Comparison of ENCODE assay signal across 24 cellular contexts in the genomic region with DNA sequence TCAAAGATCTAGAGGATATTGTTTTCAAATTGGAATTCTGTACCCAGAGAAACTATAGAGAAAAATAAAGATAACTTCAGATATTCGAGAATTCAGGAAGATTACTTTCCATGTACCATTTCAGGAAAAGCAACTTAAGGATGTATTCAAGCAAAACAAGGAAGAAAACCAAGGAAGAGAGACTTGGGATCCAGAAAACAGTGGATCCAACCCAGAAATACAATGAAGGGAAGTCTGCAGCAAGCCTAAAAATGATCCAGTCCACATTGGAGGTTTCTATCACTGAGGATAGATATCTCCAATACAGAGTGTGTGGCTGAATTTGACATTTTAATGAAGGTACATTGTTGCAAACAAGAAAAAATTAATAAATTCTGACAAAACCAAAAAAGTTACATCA.
DNase-seq lines count a peak whose midpoint lies in the region; ATAC-seq, FAIRE-seq and TF ChIP-seq lines count a peak whose summit lies in the region.
"Had no signal": no experiment of that assay in that cellular context is flagged by ENCODE, and none has a peak within 500 bp of the region (broad histone marks: within the 10 kb centered on the region; RNA-seq: fewer than 3 reads in every experiment).

No MANE protein-coding gene starts in this region.

- no peak overlapping the region for H3K14ac ChIP-seq in H1 (ENCODE audit: insufficient read length)

- no peaks in the 10 kb centered on the region for H3K79me1 ChIP-seq in H1 (ENCODE audit: low read depth, low read length)

- no peak overlapping the region for H2BK120ac ChIP-seq in H1 (replicated peaks; ENCODE audit: low read depth, low read length)

- H3K56ac ChIP-seq in H1 (replicated peaks; ENCODE audit: insufficient read length, low read depth, low read length) = no peak overlapping the region

- WGBS in A549 (ENCODE audit: missing lambda C conversion rate) = 3% methylated on average over 1 of the region's 1 CpG
- WGBS in H1 (ENCODE audit: extremely low coverage in 1 of 2, insufficient coverage in 1 of 2, insufficient read length in 1 of 2, insufficient replicate concordance in 2 of 2, low coverage in 1 of 2, low lambda C conversion rate in 2 of 2, missing lambda C conversion rate in 1 of 2), 2 experiments = 82% methylated on average over 1 of the region's 1 CpG; no CpG with 5 or more reads in 1 of the 2 experiments

- no peaks in the 10 kb centered on the region for H3K23me2 ChIP-seq in H1 (ENCODE audit: low read depth, low read length)

- H3K9me3 ChIP-seq in A549 (peaks cover 21% of the 10 kb centered on the region; the same call in 2 of the 3 replicates), HCT116 (ENCODE audit: control insufficient read depth in 1 of 2, insufficient read depth in 1 of 2, low read depth in 1 of 2, low read length in 2 of 2) (peaks cover 6 to 7% of the 10 kb centered on the region in 2 experiments; a peak in 1 of 4 replicates), PC-9 (ENCODE audit: insufficient read depth, low read depth) (peaks cover 11% of the 10 kb centered on the region; the same call in 1 of the 2 replicates), H1 (ENCODE audit: insufficient read depth in 2 of 2, low read depth in 1 of 2, low read length in 1 of 2) (no peaks in the 10 kb centered on the region)

- no peak overlapping the region for H4K8ac ChIP-seq in H1 (ENCODE audit: extremely low read depth, insufficient read depth, low read length)

- H3K4ac ChIP-seq in H1 (replicated peaks; ENCODE audit: insufficient read length, low read depth, low read length) = no peak overlapping the region

- RAD21 ChIA-PET in HCT116 (lab: Charles Lee; ENCODE audit: low non-redundant PET in 1 of 2, low total read pairs in 2 of 2, uncharacterized antibody in 2 of 2, unreplicated experiment in 2 of 2) = no interaction called here

- no peaks in the 10 kb centered on the region for H3K4me1 Mint-ChIP-seq in activated T-cell treated with anti-CD3 and anti-CD28 coated beads, Interleukin-2, amount 50 U/mL, for 4 hours (ENCODE audit: low read depth)
- H3K4me1 Mint-ChIP-seq: B cell had no signal

- TF ChIP-seq CTCF in A549 (IDR thresholded peaks at IDR 0.05) (no peak), HCT116 (IDR thresholded peaks at IDR 0.05 in 2 of 3, conservative IDR thresholded peaks at IDR 0.05 in 1 of 3; ENCODE audit: borderline replicate concordance in 1 of 3, insufficient read depth in 1 of 3, low read depth in 2 of 3, low read length in 2 of 3) (no peak), PC-9 (conservative IDR thresholded peaks at IDR 0.05) (no peak), H1 (IDR thresholded peaks at IDR 0.05; ENCODE audit: control extremely low read depth in 1 of 3, insufficient read depth in 1 of 3, low read depth in 1 of 3, low read length in 3 of 3) (no peak)

- no peak overlapping the region for H3K4me3 Mint-ChIP-seq in activated T-cell treated with anti-CD3 and anti-CD28 coated beads, Interleukin-2, amount 50 U/mL, for 4 hours
- H3K4me3 Mint-ChIP-seq: B cell; CD4-positive, alpha-beta T cell; CD8-positive, alpha-beta T cell had no signal

- BruUV-seq in HCT116 (replicated peaks; lab: Mats Ljungman, UMichigan) (no TSS peak), PC-9 (replicated peaks; lab: Mats Ljungman, UMichigan) (no TSS peak)

- no peak overlapping the region for H4K91ac ChIP-seq in H1 (replicated peaks; ENCODE audit: insufficient read length, low read length)

- no peak overlapping the region for H3K27ac ChIP-seq in A549
- H3K27ac ChIP-seq in HCT116 (ENCODE audit: low read depth, low read length) = no peak overlapping the region
- no peak overlapping the region for H3K27ac ChIP-seq in PC-9
- H3K27ac ChIP-seq in H1 (ENCODE audit: low read depth, low read length) = no peak overlapping the region
- H3K27ac ChIP-seq: BLaER1 treated with 17β-estradiol and CSF1 and Interleukin-3, amounts not matched to agents 10 nM and 100 nM; C4-2B had no signal

- H3K36me3 ChIP-seq in HCT116 (ENCODE audit: control insufficient read depth in 1 of 2, insufficient read depth in 2 of 2, low read length in 2 of 2) (no peaks in the 10 kb centered on the region), PC-9 (ENCODE audit: low read depth) (no peaks in the 10 kb centered on the region), H1 (ENCODE audit: control insufficient read depth in 2 of 4, insufficient read depth in 4 of 4, low read length in 3 of 4) (no peaks in the 10 kb centered on the region)
- H3K36me3 ChIP-seq: BLaER1 treated with 17β-estradiol and CSF1 and Interleukin-3, amounts not matched to agents 10 nM and 100 nM had no signal

- TF ChIP-seq EP300 in A549 (IDR thresholded peaks at IDR 0.05) (no peak), H1 (IDR thresholded peaks at IDR 0.05; ENCODE audit: borderline replicate concordance in 1 of 2, low read depth in 2 of 2, low read length in 2 of 2) (no peak)

- H3K23ac ChIP-seq in H1 (ENCODE audit: insufficient read length) = no peak overlapping the region

- H2BK12ac ChIP-seq in H1 (ENCODE audit: low read depth, low read length) = no peak overlapping the region

- H3K79me2 ChIP-seq in HCT116 (ENCODE audit: insufficient read depth, low read length) = no peaks in the 10 kb centered on the region
- H3K79me2 ChIP-seq in PC-9 (ENCODE audit: low read depth) = no peaks in the 10 kb centered on the region
- no peaks in the 10 kb centered on the region for H3K79me2 ChIP-seq in H1 (ENCODE audit: control insufficient read depth in 1 of 2, insufficient read depth in 2 of 2, low read length in 2 of 2)

- FAIRE-seq in A549 (lab: Jason Lieb, UNC) = no peak
- no peak for FAIRE-seq in H1 (lab: Jason Lieb, UNC)
- FAIRE-seq: A204.1, D721Med, G401.6, GM12891, GM19239 had no signal

- no peaks in the 10 kb centered on the region for H3F3A ChIP-seq in PC-9 (ENCODE audit: insufficient read depth, low read depth)

- H3K4me2 ChIP-seq in A549 = no peak overlapping the region
- no peak overlapping the region for H3K4me2 ChIP-seq in HCT116 (ENCODE audit: low read length)
- H3K4me2 ChIP-seq in PC-9 = no peak overlapping the region
- no peak overlapping the region for H3K4me2 ChIP-seq in H1 (ENCODE audit: insufficient read depth in 1 of 2, low read depth in 2 of 2, low read length in 2 of 2)
- H3K4me2 ChIP-seq: BLaER1 treated with 17β-estradiol and CSF1 and Interleukin-3, amounts not matched to agents 10 nM and 100 nM had no signal

- no peak for ATAC-seq in A549
- ATAC-seq in HCT116 = no peak
- ATAC-seq in activated T-cell treated with anti-CD3 and anti-CD28 coated beads, Interleukin-2, amount 50 U/mL, for 4 hours = no peak
- no peak for ATAC-seq in GM19455 (IDR thresholded peaks at IDR 0.05; ENCODE audit: unreplicated experiment)
- ATAC-seq: CD8-positive, alpha-beta T cell had no signal

- no peaks in the 10 kb centered on the region for H3K36me3 Mint-ChIP-seq in activated T-cell treated with anti-CD3 and anti-CD28 coated beads, Interleukin-2, amount 50 U/mL, for 4 hours (ENCODE audit: insufficient read depth)
- H3K36me3 Mint-ChIP-seq: CD8-positive, alpha-beta T cell had no signal

- no peaks in the 10 kb centered on the region for H3K27me3 ChIP-seq in HCT116 (ENCODE audit: insufficient read depth, low read length)
- peaks cover 19% of the 10 kb centered on the region; the same call in 1 of the 2 replicates for H3K27me3 ChIP-seq in PC-9 (ENCODE audit: insufficient read depth, low read depth)
- H3K27me3 ChIP-seq in H1 (replicated peaks in 1 of 4; ENCODE audit: control insufficient read depth in 3 of 4, extremely low read depth in 1 of 4, insufficient read depth in 3 of 4, low read length in 3 of 4) = no peaks in the 10 kb centered on the region
- H3K27me3 ChIP-seq: BLaER1 treated with 17β-estradiol and CSF1 and Interleukin-3, amounts not matched to agents 10 nM and 100 nM had no signal

- no peak overlapping the region for H3K4me3 ChIP-seq in A549
- H3K4me3 ChIP-seq in HCT116 (replicated peaks in 1 of 2; ENCODE audit: low read depth in 1 of 2, low read length in 2 of 2) = no peak overlapping the region
- H3K4me3 ChIP-seq in PC-9 = 0 out of 2 replicates have a peak overlapping the region, but pooled peaks have one; percentile 18
- H3K4me3 ChIP-seq in H1 (ENCODE audit: extremely low read depth in 1 of 4, insufficient read depth in 2 of 4, low read depth in 3 of 4, low read length in 4 of 4) = no peak overlapping the region
- H3K4me3 ChIP-seq: BLaER1 treated with 17β-estradiol and CSF1 and Interleukin-3, amounts not matched to agents 10 nM and 100 nM had no signal

- H2BK5ac ChIP-seq in H1 (ENCODE audit: low read depth, low read length) = no peak overlapping the region

- no peaks in the 10 kb centered on the region for H3K4me1 ChIP-seq in A549
- no peaks in the 10 kb centered on the region for H3K4me1 ChIP-seq in HCT116 (ENCODE audit: control insufficient read depth in 1 of 2, insufficient read depth in 2 of 2, low read length in 2 of 2)
- 0 out of 2 replicates have a peak, but pooled peaks cover 8% of the 10 kb centered on the region for H3K4me1 ChIP-seq in PC-9 (replicated peaks; ENCODE audit: insufficient read depth)
- no peaks in the 10 kb centered on the region for H3K4me1 ChIP-seq in H1 (replicated peaks in 1 of 4; ENCODE audit: control insufficient read depth in 3 of 4, insufficient read depth in 4 of 4, low read length in 3 of 4)
- H3K4me1 ChIP-seq: BLaER1 treated with 17β-estradiol and CSF1 and Interleukin-3, amounts not matched to agents 10 nM and 100 nM; Caco-2 had no signal

- H4K5ac ChIP-seq in H1 (ENCODE audit: insufficient read length, low read depth, low read length) = no peak overlapping the region

- DNase-seq in A549 (ENCODE audit: low read depth in 1 of 2, low spot score in 1 of 2) (no peak), HCT116 (ENCODE audit: low read depth, low spot score) (no peak), PC-9 (no peak), H1 (ENCODE audit: low read depth in 1 of 2, low spot score in 2 of 2) (no peak), HEK293T (ENCODE audit: extremely low spot score) (no peak), NOMO-1 (lab: John Stamatoyannopoulos, UW; ENCODE audit: unreplicated experiment in 2 of 2) (no peak)
- DNase-seq in activated T-cell treated with anti-CD3 and anti-CD28 coated beads, Interleukin-2, amount 50 U/mL, for 4 hours = no peak
- DNase-seq: 8988T; AML-193; Caco-2; Calu3; CD4-positive, alpha-beta T cell; CD8-positive, alpha-beta T cell; DMS79 treated with DMSO at 0.1 percent for 48 hours; GF-D8 had no signal

- no peak overlapping the region for H3K9ac ChIP-seq in HCT116 (ENCODE audit: low read length)
- no peak overlapping the region for H3K9ac ChIP-seq in H1 (replicated peaks in 1 of 4; ENCODE audit: extremely low read depth in 1 of 4, low read depth in 3 of 4, low read length in 3 of 4)
- H3K9ac ChIP-seq: BLaER1 treated with 17β-estradiol and CSF1 and Interleukin-3, amounts not matched to agents 10 nM and 100 nM had no signal

- H3K9me2 ChIP-seq in HCT116 (ENCODE audit: insufficient read depth) (no peaks in the 10 kb centered on the region), PC-9 (ENCODE audit: insufficient read depth) (no peaks in the 10 kb centered on the region)

- H4K20me1 ChIP-seq in HCT116 (ENCODE audit: insufficient read depth) (no peaks in the 10 kb centered on the region), PC-9 (ENCODE audit: insufficient read depth) (no peaks in the 10 kb centered on the region), H1 (replicated peaks in 1 of 2; ENCODE audit: control insufficient read depth in 1 of 2, insufficient read depth in 2 of 2, low read length in 2 of 2) (no peaks in the 10 kb centered on the region)
- H4K20me1 ChIP-seq: BLaER1 treated with 17β-estradiol and CSF1 and Interleukin-3, amounts not matched to agents 10 nM and 100 nM had no signal

- TF ChIP-seq RAD21 in A549 (conservative IDR thresholded peaks at IDR 0.05 in 1 of 2, IDR thresholded peaks at IDR 0.05 in 1 of 2) (no peak), HCT116 (IDR thresholded peaks at IDR 0.05; ENCODE audit: low read depth) (no peak), H1 (IDR thresholded peaks at IDR 0.05 in 1 of 2, conservative IDR thresholded peaks at IDR 0.05 in 1 of 2; ENCODE audit: low read depth in 2 of 2, low read length in 2 of 2) (no peak)

- intact Hi-C loops in HCT116 (cut with micrococcal nuclease) (no loop called here), PC-9 (cut with micrococcal nuclease; ENCODE audit: unreplicated experiment) (no loop called here)

- CTCF ChIA-PET in A549 (lab: Yijun Ruan, JAX) (no interaction called here), HCT116 (lab: Charles Lee) (no interaction called here), PC-9 (lab: Charles Lee) (no interaction called here), H1 (lab: Charles Lee; ENCODE audit: partially characterized antibody) (no interaction called here), HEK293T (lab: Yijun Ruan, JAX) (no interaction called here)

- H2BK15ac ChIP-seq in H1 (ENCODE audit: low read length) = no peak overlapping the region

- H2BK20ac ChIP-seq in H1 (ENCODE audit: low read length) = no peak overlapping the region

- H2AK5ac ChIP-seq in H1 (ENCODE audit: low read depth, low read length) = no peak overlapping the region

- H3K18ac ChIP-seq in H1 (ENCODE audit: extremely low read depth, low read length) = no peak overlapping the region

- H2AFZ ChIP-seq in HCT116 (ENCODE audit: low read depth, low read length, poor library complexity, severe bottlenecking) = no peak overlapping the region
- no peak overlapping the region for H2AFZ ChIP-seq in PC-9
- no peak overlapping the region for H2AFZ ChIP-seq in H1 (ENCODE audit: low read length)

- H3K9me3 Mint-ChIP-seq in activated T-cell treated with anti-CD3 and anti-CD28 coated beads, Interleukin-2, amount 50 U/mL, for 4 hours = peaks cover 4% of the 10 kb centered on the region

- peaks cover 14% of the 10 kb centered on the region for H3K27me3 Mint-ChIP-seq in activated T-cell treated with anti-CD3 and anti-CD28 coated beads, Interleukin-2, amount 50 U/mL, for 4 hours (ENCODE audit: low read depth)

- no peak for TF ChIP-seq POLR2A in A549 (IDR thresholded peaks at IDR 0.05; ENCODE audit: low read length)
- TF ChIP-seq POLR2A in HCT116 (IDR thresholded peaks at IDR 0.05; ENCODE audit: borderline replicate concordance, extremely low read depth, insufficient read depth, insufficient read length) = no peak
- no peak for TF ChIP-seq POLR2A in H1 (IDR thresholded peaks at IDR 0.05; ENCODE audit: control extremely low read depth in 1 of 2, low read depth in 2 of 2, low read length in 2 of 2)

- POLR2A ChIA-PET in A549 (lab: Yijun Ruan, JAX) (no interaction called here), HCT116 (lab: Charles Lee) (no interaction called here), PC-9 (lab: Charles Lee; ENCODE audit: unreplicated experiment) (no interaction called here), H1 (lab: Charles Lee; ENCODE audit: partially characterized antibody) (no interaction called here), HEK293T (lab: Yijun Ruan, JAX) (no interaction called here)
